In genomic region chr6:42292002-42292735, GRCh38 we compare ENCODE assay signal across 10 cellular contexts.
DNase-seq lines count a peak whose midpoint lies in the region; ATAC-seq and TF ChIP-seq lines count a peak whose summit lies in the region.
"Had no signal": no experiment of that assay in that cellular context is flagged by ENCODE, and none has a peak within 500 bp of the region (broad histone marks: within the 10 kb centered on the region; RNA-seq: fewer than 3 reads in every experiment).

No MANE protein-coding gene starts in this region.

- peak overlapping the region; percentile 84 to 88 for H3K27ac Mint-ChIP-seq in natural killer cell

- no peaks in the 10 kb centered on the region for H3K27me3 ChIP-seq in heart left ventricle

- peaks cover 0 to 2% of the 10 kb centered on the region in 2 donors for H3K9me3 Mint-ChIP-seq in natural killer cell

- TF ChIP-seq CTCF in choroid plexus epithelial cell (conservative IDR thresholded peaks at IDR 0.05; ENCODE audit: low read depth, low read length) = no peak
- TF ChIP-seq CTCF in natural killer cell (IDR thresholded peaks at IDR 0.05) = no peak
- TF ChIP-seq CTCF in heart left ventricle (IDR thresholded peaks at IDR 0.05) = no peak

- peak overlapping the region; percentile 58 for H3K4me3 Mint-ChIP-seq in natural killer cell

- 92 to 98% (median 93%) methylated on average over 9 of the region's 9 CpGs for WGBS in heart left ventricle, 4 donors

- H3K36me3 Mint-ChIP-seq in natural killer cell = no peaks in the 10 kb centered on the region

- H3K4me1 Mint-ChIP-seq in natural killer cell = peaks cover 67 to 78% of the 10 kb centered on the region in 2 donors

- no peak for TF ChIP-seq POLR2A in heart left ventricle (IDR thresholded peaks at IDR 0.05)

- H3K27ac ChIP-seq in heart left ventricle (no peak overlapping the region), substantia nigra (ENCODE audit: low read depth, low read length, poor library complexity, severe bottlenecking) (no peak overlapping the region)
- H3K27ac ChIP-seq: psoas muscle had no signal

- H3K36me3 ChIP-seq in heart left ventricle = peaks cover 0 to under 1% (median 0%) of the 10 kb centered on the region in 9 donors

- H3K4me1 ChIP-seq in heart left ventricle = peaks cover 0 to 40% (median 0%) of the 10 kb centered on the region in 12 donors
- H3K4me1 ChIP-seq: psoas muscle had no signal

- DNase-seq in GM04503 (ENCODE audit: low read depth) (peak; percentile 78), NCI-H226 (peak; percentile 57), choroid plexus epithelial cell (ENCODE audit: low read depth) (peak; percentile 64), natural killer cell (no peak), heart left ventricle (no peak), DMS153 treated with DMSO at 0.1 percent for 48 hours (lab: John Stamatoyannopoulos, UW; ENCODE audit: unreplicated experiment) (no peak), NCI-H1694 (lab: John Stamatoyannopoulos, UW) (no peak), substantia nigra (lab: John Stamatoyannopoulos, UW) (no peak)
- DNase-seq: NCI-H1436, psoas muscle had no signal

- no peak overlapping the region for H3K4me3 ChIP-seq in choroid plexus epithelial cell (ENCODE audit: low read depth, low read length)
- H3K4me3 ChIP-seq in heart left ventricle = no peak overlapping the region
- H3K4me3 ChIP-seq: psoas muscle had no signal

- no peaks in the 10 kb centered on the region for H3K27me3 Mint-ChIP-seq in natural killer cell (ENCODE audit: low read depth in 2 of 2)

- intact Hi-C loops in natural killer cell (cut with micrococcal nuclease) (no loop called here), heart left ventricle (cut with DNase I) (no loop called here)

- ATAC-seq in natural killer cell (peak; percentile 52 to 61 (median 60)), heart left ventricle (no peak)
- ATAC-seq: psoas muscle had no signal

- H3K9me3 ChIP-seq in heart left ventricle = no peaks in the 10 kb centered on the region
- H3K9me3 ChIP-seq: psoas muscle had no signal

Comparison
In these comparisons a context has a peak if more than half of its experiments do, and no peak if none do; other contexts are left out.
1. DNase-seq: peak in GM04503 (single experiment), NCI-H226 (single experiment) and choroid plexus epithelial cell (single experiment); none in natural killer cell (single experiment), heart left ventricle (0 of 5), DMS153 treated with DMSO at 0.1 percent for 48 hours (single experiment), NCI-H1694 (single experiment) and substantia nigra (0 of 49).
2. ATAC-seq: peak in natural killer cell (3 of 3); none in heart left ventricle (0 of 4).